Comparison of ENCODE assay signal across 27 cellular contexts in the genomic region with DNA sequence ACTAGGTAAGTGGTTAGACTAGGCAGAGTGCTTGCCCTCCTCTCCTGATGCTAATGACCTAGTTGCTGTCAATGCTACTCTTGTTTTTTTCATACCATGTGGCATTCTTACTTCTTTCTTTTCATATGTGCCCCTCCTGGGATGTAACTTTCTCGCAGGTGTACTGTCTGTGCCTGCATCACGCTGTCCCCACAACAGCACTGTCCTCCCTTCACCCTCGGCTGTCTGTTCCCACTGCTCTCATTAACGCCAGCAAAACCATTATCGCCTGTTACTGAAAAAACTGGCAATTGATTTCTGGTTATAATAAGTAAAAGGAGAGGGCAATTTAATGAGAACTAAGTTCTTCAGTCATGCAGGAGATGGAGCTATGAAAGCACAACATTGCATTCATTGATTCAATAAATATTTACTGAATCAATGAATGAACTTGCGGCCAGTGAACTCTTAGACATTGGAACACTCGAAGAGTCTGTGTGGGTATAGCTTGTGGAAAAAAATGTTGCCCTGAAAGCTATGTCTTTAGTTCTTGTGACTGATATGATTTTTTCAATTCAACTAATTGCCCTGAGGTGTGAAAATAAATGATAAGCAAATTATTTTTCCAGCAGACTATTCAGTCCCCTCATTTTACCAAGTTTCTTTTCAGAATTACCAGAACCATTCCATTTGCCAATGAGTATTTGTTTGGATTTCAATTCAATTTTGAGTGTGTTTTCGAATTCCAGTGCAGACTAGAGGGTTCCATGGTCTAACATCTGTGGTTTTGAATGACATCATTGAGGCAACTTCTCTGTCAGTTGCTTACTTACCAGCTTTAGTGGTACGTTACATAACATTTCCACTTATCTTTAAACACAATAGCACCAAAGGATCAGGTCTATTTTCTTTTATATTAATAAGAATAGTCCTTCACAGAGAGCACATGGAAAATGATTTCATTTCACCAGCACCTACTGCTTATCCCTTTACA. TPM values are rescaled to one million over a fixed set of nuclear protein-coding genes. Genes with fewer than 3 reads are reported as not detected.
DNase-seq lines count a peak whose midpoint lies in the region; TF ChIP-seq lines count a peak whose summit lies in the region.
"Had no signal": no experiment of that assay in that cellular context is flagged by ENCODE, and none has a peak within 500 bp of the region (broad histone marks: within the 10 kb centered on the region; RNA-seq: fewer than 3 reads in every experiment).

No MANE protein-coding gene starts in this region.

- no peak overlapping the region for H3K9ac ChIP-seq in duodenal mucosa (ENCODE audit: low read depth in 1 of 2, low read length in 2 of 2)
- H3K9ac ChIP-seq in mucosa of rectum (ENCODE audit: low read depth in 1 of 2, low read length in 2 of 2), result no peak overlapping the region
- H3K9ac ChIP-seq in mesendoderm (ENCODE audit: low read length), result no peak overlapping the region

- TF ChIP-seq POLR2A in NB4 (IDR thresholded peaks at IDR 0.05; ENCODE audit: extremely low read depth, insufficient read length) (no peak), lower leg skin (IDR thresholded peaks at IDR 0.05) (no peak)

- H3K4me1 ChIP-seq in duodenal mucosa (ENCODE audit: control insufficient read depth in 1 of 2, insufficient read depth in 2 of 2, low read length in 2 of 2), result peaks cover 22 to 32% of the 10 kb centered on the region in 2 donors
- peaks cover 12 to 27% of the 10 kb centered on the region in 2 donors for H3K4me1 ChIP-seq in mucosa of rectum (ENCODE audit: control insufficient read depth in 2 of 2, insufficient read depth in 2 of 2, low read length in 2 of 2)
- no peaks in the 10 kb centered on the region for H3K4me1 ChIP-seq in mesendoderm (ENCODE audit: control insufficient read depth, low read depth, low read length)
- H3K4me1 ChIP-seq: gastrocnemius medialis, prostate gland had no signal

- H3K4me3 ChIP-seq in NB4 (ENCODE audit: low read depth, low read length) (no peak overlapping the region), duodenal mucosa (ENCODE audit: low read depth in 1 of 2, low read length in 2 of 2) (peak overlapping the region; percentile 74 to 79), mucosa of rectum (ENCODE audit: low read length in 2 of 2) (peak overlapping the region; percentile 76 to 79), lower leg skin (ENCODE audit: low read depth, poor library complexity, severe bottlenecking) (no peak overlapping the region), mesendoderm (ENCODE audit: low read length) (no peak overlapping the region)
- H3K4me3 ChIP-seq: gastrocnemius medialis, prostate gland had no signal

- H3K79me2 ChIP-seq in mesendoderm (ENCODE audit: control insufficient read depth, insufficient read depth, low read length), result no peaks in the 10 kb centered on the region

- no peaks in the 10 kb centered on the region for H3K9me3 ChIP-seq in duodenal mucosa (ENCODE audit: control insufficient read depth in 1 of 2, low read length in 2 of 2)
- no peaks in the 10 kb centered on the region for H3K9me3 ChIP-seq in mucosa of rectum (ENCODE audit: control insufficient read depth in 2 of 2, low read length in 2 of 2)
- H3K9me3 ChIP-seq: gastrocnemius medialis, neutrophil, prostate gland had no signal

- no peak overlapping the region for H3K18ac ChIP-seq in mesendoderm (ENCODE audit: low read length)

- H3K27me3 ChIP-seq in duodenal mucosa (ENCODE audit: control insufficient read depth in 1 of 2, insufficient read depth in 2 of 2, low read length in 2 of 2) (no peaks in the 10 kb centered on the region), mucosa of rectum (ENCODE audit: control insufficient read depth in 2 of 2, insufficient read depth in 2 of 2, low read length in 2 of 2) (no peaks in the 10 kb centered on the region), mesendoderm (ENCODE audit: insufficient read depth, low read length, poor library complexity) (no peaks in the 10 kb centered on the region)
- H3K27me3 ChIP-seq: gastrocnemius medialis, neutrophil had no signal

- H2BK120ac ChIP-seq in mesendoderm (ENCODE audit: low read depth, low read length), result no peak overlapping the region

- 86 to 88% methylated on average over 9 of the region's 9 CpGs for WGBS in lower leg skin, 2 donors
- no CpG with 5 or more reads among the region's 9 CpGs for WGBS in mesendoderm (ENCODE audit: extremely low coverage, insufficient coverage, low lambda C conversion rate)

- no peak for TF ChIP-seq CTCF in NB4 (IDR thresholded peaks at IDR 0.05; ENCODE audit: low read depth, low read length)
- no peak for TF ChIP-seq CTCF in lower leg skin (IDR thresholded peaks at IDR 0.05)
- no peak for TF ChIP-seq CTCF in GM10266 (IDR thresholded peaks at IDR 0.05; ENCODE audit: control insufficient read depth, insufficient read depth, low read depth, missing control alignments)

- no peak overlapping the region for H2BK5ac ChIP-seq in mesendoderm (ENCODE audit: low read length)

- DNase-seq in H4 (ENCODE audit: low spot score) (peak; percentile 14), NB4 (ENCODE audit: low read depth) (peak; percentile 38), lower leg skin (ENCODE audit: low spot score in 2 of 2) (no peak), mesendoderm (no peak), GM10266 (ENCODE audit: extremely low spot score) (no peak)
- no peak for DNase-seq in activated CD4-positive, alpha-beta T cell treated with anti-CD3 and anti-CD28 coated beads for 4 hours
- DNase-seq: activated CD8-positive, alpha-beta T cell treated with anti-CD3 and anti-CD28 coated beads for 36 hours; anterior cingulate cortex; CD4-positive, CD25-positive, alpha-beta regulatory T cell; cortex of kidney; EL; gastrocnemius medialis; GOT3; NCI-H1417 treated with DMSO at 0.1 percent for 48 hours; NCI-H2171; NCI-H524; SIG-M5; stimulated activated naive CD4-positive, alpha-beta T cell treated with Interleukin-2 at 50 U/mL for 16 hours; T-helper 1 cell had no signal

- H3K4ac ChIP-seq in mesendoderm (ENCODE audit: low read depth, low read length), result no peak overlapping the region

- H3K36me3 ChIP-seq in duodenal mucosa (ENCODE audit: control insufficient read depth in 1 of 2, insufficient read depth in 2 of 2, low read length in 2 of 2) (peaks cover 0 to under 1% of the 10 kb centered on the region in 2 donors), mucosa of rectum (ENCODE audit: control insufficient read depth in 2 of 2, insufficient read depth in 2 of 2, low read length in 2 of 2) (no peaks in the 10 kb centered on the region), mesendoderm (ENCODE audit: control insufficient read depth, insufficient read depth, low read length) (no peaks in the 10 kb centered on the region)
- H3K36me3 ChIP-seq: gastrocnemius medialis, neutrophil, prostate gland had no signal

- no peak overlapping the region for H2AK5ac ChIP-seq in mesendoderm (ENCODE audit: low read length)

- no peak overlapping the region for H3K4me2 ChIP-seq in mesendoderm (ENCODE audit: low read length)

- intact Hi-C loops in lower leg skin (cut with DNase I; ENCODE audit: low total_unique reads), result no loop called here

- no peak overlapping the region for H4K8ac ChIP-seq in mesendoderm (ENCODE audit: low read depth, low read length)

- no peak overlapping the region for H4K5ac ChIP-seq in mesendoderm (ENCODE audit: low read length)

- no peak overlapping the region for H3K56ac ChIP-seq in mesendoderm (ENCODE audit: low read length)

- no peaks in the 10 kb centered on the region for H3K79me1 ChIP-seq in mesendoderm (ENCODE audit: low read length)

- H3K27ac ChIP-seq in duodenal mucosa (ENCODE audit: low read depth, low read length) (no peak overlapping the region), mucosa of rectum (ENCODE audit: low read depth in 2 of 2, low read length in 2 of 2) (peak overlapping the region; percentile 73 to 82), mesendoderm (ENCODE audit: low read depth, low read length) (no peak overlapping the region)
- H3K27ac ChIP-seq: gastrocnemius medialis, neutrophil, prostate gland had no signal

- H3K23ac ChIP-seq in mesendoderm (ENCODE audit: low read length), result no peak overlapping the region

- no peak overlapping the region for H2BK15ac ChIP-seq in mesendoderm (replicated peaks; ENCODE audit: low read depth)

RNA-seq across cellular contexts. Expression of a gene that starts 2.1 kb away (rescaled TPM):
- not detected in 2 replicates for total RNA-seq in H4 (2014; rRNA removed; shearing (Covaris generic))
- total RNA-seq in lower leg skin, result not detected
- polyA plus RNA-seq in mesendoderm (2013, experiment 1 of 2), result not detected
- polyA plus RNA-seq in mesendoderm (2013, experiment 2 of 2), result not detected
- total RNA-seq: activated CD8-positive, alpha-beta T cell treated with anti-CD3 and anti-CD28 coated beads for 36 hours; activated naive CD4-positive, alpha-beta T cell treated with anti-CD3 and anti-CD28 coated beads, Interleukin-2, amount 50 U/mL, for 72 hours; CD4-positive, CD25-positive, alpha-beta regulatory T cell; esophagus mucosa; prostate gland; urinary bladder had no signal
- polyA plus RNA-seq: CD4-positive, CD25-positive, alpha-beta regulatory T cell; IgD-negative memory B cell had no signal

Comparison
In these comparisons a context has a peak if more than half of its experiments do, and no peak if none do; other contexts are left out.
1. DNase-seq: peak in H4 (single experiment) and NB4 (single experiment); none in activated CD4-positive, alpha-beta T cell treated with anti-CD3 and anti-CD28 coated beads for 4 hours (0 of 2), lower leg skin (0 of 2), mesendoderm (single experiment) and GM10266 (single experiment).
2. H3K4me3 ChIP-seq: peak in duodenal mucosa (2 of 2) and mucosa of rectum (2 of 2); none in NB4 (single experiment), lower leg skin (single experiment) and mesendoderm (single experiment).
3. H3K27ac ChIP-seq: peak in mucosa of rectum (2 of 2); none in duodenal mucosa (single experiment) and mesendoderm (single experiment).